In the genomic region with DNA sequence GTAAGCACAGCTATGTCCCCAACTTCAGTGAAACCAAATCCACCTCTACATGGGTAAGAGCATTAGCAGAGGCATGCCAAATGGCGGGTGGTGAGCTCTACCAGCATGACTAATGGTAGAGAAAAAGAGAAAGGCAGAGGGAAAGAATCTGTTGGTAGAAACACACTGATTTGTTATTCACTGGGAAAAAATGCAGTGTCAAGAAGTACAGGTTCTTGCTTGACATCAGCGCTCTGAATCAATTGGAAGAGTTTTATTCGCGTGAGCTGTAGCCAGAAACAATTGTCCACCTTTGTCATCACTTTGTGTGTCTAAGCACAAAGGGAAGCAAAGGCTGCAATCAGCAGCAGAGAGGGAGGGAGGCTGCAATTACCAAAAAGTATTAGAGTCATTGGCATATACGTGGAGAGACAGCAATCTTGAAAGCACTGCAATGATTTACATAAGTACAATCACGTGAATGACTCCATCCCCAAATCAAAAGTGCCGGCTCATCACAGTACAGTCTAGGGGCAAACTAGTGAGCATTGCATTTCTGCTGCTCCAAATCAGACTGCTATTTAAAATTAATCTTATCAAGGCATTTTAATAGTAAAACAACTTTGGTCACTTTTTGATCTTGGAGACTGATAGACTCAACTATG, we compare ENCODE assay signal across 23 cellular contexts.
DNase-seq lines count a peak whose midpoint lies in the region; ATAC-seq and TF ChIP-seq lines count a peak whose summit lies in the region.
"Had no signal": no experiment of that assay in that cellular context is flagged by ENCODE, and none has a peak within 500 bp of the region (broad histone marks: within the 10 kb centered on the region; RNA-seq: fewer than 3 reads in every experiment).

No MANE protein-coding gene starts in this region.

- no peak overlapping the region for H4K91ac ChIP-seq in trophoblast cell (ENCODE audit: low read depth, low read length)

- H2AK5ac ChIP-seq in trophoblast cell (ENCODE audit: low read length), result no peak overlapping the region

- no peaks in the 10 kb centered on the region for H3K79me1 ChIP-seq in trophoblast cell (ENCODE audit: low read length)

- ATAC-seq in RWPE2 (ENCODE audit: low read depth), result peak; percentile 92
- peak; percentile 91 for ATAC-seq in esophagus mucosa
- ATAC-seq: CD8-positive, alpha-beta T cell; HepG2; natural killer cell; stimulated activated memory B cell treated with anti-CD40 and anti-IgM and Interleukin-4, amounts not matched to agents 10 μg/mL and 1 μg/mL and 100 μg/mL, for 72 hours; T-cell had no signal

- H3K27ac ChIP-seq in RWPE2 (ENCODE audit: poor library complexity, severe bottlenecking) (peak overlapping the region; percentile 87), trophoblast cell (ENCODE audit: low read depth, low read length) (no peak overlapping the region), ovary (no peak overlapping the region)
- H3K27ac ChIP-seq: sigmoid colon, thyroid gland had no signal

- H2BK120ac ChIP-seq in trophoblast cell (ENCODE audit: insufficient read depth, low read length, poor library complexity), result no peak overlapping the region

- H2BK5ac ChIP-seq in trophoblast cell (ENCODE audit: low read depth, low read length, poor library complexity), result no peak overlapping the region

- no peak overlapping the region for H3K4me2 ChIP-seq in trophoblast cell (ENCODE audit: low read length)

- no peak overlapping the region for H3K14ac ChIP-seq in trophoblast cell (ENCODE audit: low read length)

- H3K9me3 ChIP-seq in RWPE2 (ENCODE audit: severe bottlenecking), result no peaks in the 10 kb centered on the region
- H3K9me3 ChIP-seq in trophoblast cell (ENCODE audit: insufficient read depth, low read depth, low read length), result no peaks in the 10 kb centered on the region
- H3K9me3 ChIP-seq in ovary, result no peaks in the 10 kb centered on the region
- H3K9me3 ChIP-seq: thyroid gland had no signal

- no peak for TF ChIP-seq CTCF in RWPE2 (IDR thresholded peaks at IDR 0.05; ENCODE audit: poor library complexity, severe bottlenecking)
- no peak for TF ChIP-seq CTCF in ovary (IDR thresholded peaks at IDR 0.05)

- DNase-seq in HT1080 (ENCODE audit: low read depth) (peak; percentile 45), RWPE2 (ENCODE audit: low spot score) (peak; percentile 70), trophoblast cell (peak; percentile 66 to 88), ovary (no peak), LoVo (ENCODE audit: low spot score) (no peak), SHP77 (lab: John Stamatoyannopoulos, UW) (no peak)
- DNase-seq: activated CD4-positive, alpha-beta T cell treated with anti-CD3 and anti-CD28 coated beads, Interleukin-2, amount 10 ng/mL, durations not matched to agents 7 days and 5 days; activated naive CD8-positive, alpha-beta T cell treated with anti-CD3 and anti-CD28 coated beads, Interleukin-2, amount 10 ng/mL, durations not matched to agents 7 days and 5 days; CD8-positive, alpha-beta T cell; DND-41; foreskin fibroblast; hippocampal formation; natural killer cell; NCI-H1417 treated with DMSO at 0.1 percent for 48 hours; NCI-H2171 treated with DMSO at 0.1 percent for 48 hours; NCI-H526; SHP77 treated with DMSO at 0.1 percent for 48 hours; sigmoid colon; T-cell; thyroid gland had no signal

- no peak overlapping the region for H2BK12ac ChIP-seq in trophoblast cell (ENCODE audit: low read length)

- H2AFZ ChIP-seq in trophoblast cell (ENCODE audit: insufficient read depth, low read length, poor library complexity), result no peak overlapping the region

- H3K9ac ChIP-seq in trophoblast cell (ENCODE audit: low read length), result no peak overlapping the region

- no peaks in the 10 kb centered on the region for H3K27me3 ChIP-seq in RWPE2 (ENCODE audit: insufficient read depth, poor library complexity, severe bottlenecking)
- H3K27me3 ChIP-seq in trophoblast cell (ENCODE audit: insufficient read depth, low read length), result no peaks in the 10 kb centered on the region
- H3K27me3 ChIP-seq in ovary, result no peaks in the 10 kb centered on the region
- H3K27me3 ChIP-seq: sigmoid colon, thyroid gland had no signal

- intact Hi-C loops in ovary (cut with DNase I), result no loop called here

- H3K23ac ChIP-seq in trophoblast cell (ENCODE audit: low read length), result no peak overlapping the region

- TF ChIP-seq EP300 in ovary (IDR thresholded peaks at IDR 0.05), result no peak

- H3K4me1 ChIP-seq in RWPE2 (ENCODE audit: insufficient read depth, poor library complexity, severe bottlenecking), result peaks cover 32% of the 10 kb centered on the region
- H3K4me1 ChIP-seq in trophoblast cell (ENCODE audit: control insufficient read depth in 1 of 2, insufficient read depth in 2 of 2, low read length in 2 of 2), result no peaks in the 10 kb centered on the region
- no peaks in the 10 kb centered on the region for H3K4me1 ChIP-seq in ovary (ENCODE audit: insufficient read depth)
- H3K4me1 ChIP-seq: sigmoid colon, thyroid gland had no signal

- H3K4ac ChIP-seq in trophoblast cell (ENCODE audit: low read depth, low read length), result no peak overlapping the region

- TF ChIP-seq POLR2A in ovary (IDR thresholded peaks at IDR 0.05), result no peak

- no CpG with 5 or more reads among the region's 7 CpGs for whole genome bisulfite sequencing in trophoblast cell (ENCODE audit: extremely low coverage, insufficient coverage, insufficient read length)
- WGBS in ovary, 3 donors, result 77 to 82% (median 77%) methylated on average over 7 of the region's 7 CpGs

- H3K79me2 ChIP-seq in trophoblast cell (ENCODE audit: control insufficient read depth, insufficient read depth, low read length, poor library complexity), result no peaks in the 10 kb centered on the region

- no peak overlapping the region for H4K12ac ChIP-seq in trophoblast cell (ENCODE audit: low read depth, low read length)

- no peak overlapping the region for H4K8ac ChIP-seq in trophoblast cell (ENCODE audit: low read depth, low read length)

- no peaks in the 10 kb centered on the region for H3K36me3 ChIP-seq in RWPE2 (ENCODE audit: low read depth)
- no peaks in the 10 kb centered on the region for H3K36me3 ChIP-seq in trophoblast cell (ENCODE audit: control insufficient read depth in 1 of 2, insufficient read depth in 2 of 2, low read length in 2 of 2)
- H3K36me3 ChIP-seq in ovary, result no peaks in the 10 kb centered on the region
- H3K36me3 ChIP-seq: sigmoid colon, thyroid gland had no signal

- H3K18ac ChIP-seq in trophoblast cell (ENCODE audit: low read length), result no peak overlapping the region

- H3K4me3 ChIP-seq in RWPE2 (ENCODE audit: severe bottlenecking), result no peak overlapping the region
- no peak overlapping the region for H3K4me3 ChIP-seq in trophoblast cell (ENCODE audit: low read depth, low read length)
- no peak overlapping the region for H3K4me3 ChIP-seq in ovary
- H3K4me3 ChIP-seq: sigmoid colon, thyroid gland had no signal

Comparison
In these comparisons a context has a peak if more than half of its experiments do, and no peak if none do; other contexts are left out.
1. DNase-seq: peak in HT1080 (single experiment), RWPE2 (single experiment) and trophoblast cell (2 of 2); none in ovary (0 of 5), LoVo (single experiment) and SHP77 (0 of 2).